In genomic region chr14:50935126-50936090, GRCh38 we compare ENCODE assay signal across 1 cellular context.
A peak's percentile ranks its signal among the peaks of the same experiment; 100 is the strongest.
TF ChIP-seq lines count a peak whose summit lies in the region.

No MANE protein-coding gene starts in this region.

TF ChIP-seq in HepG2, 621 proteins besides CTCF, POLR2A, EP300 and RAD21 (continued from another document and continues in another):
- TF ChIP-seq ELK4 (CRISPR knock-in tag; IDR thresholded peaks at IDR 0.05; ENCODE audit: borderline replicate concordance) (no peak), SNRNP70 (IDR thresholded peaks at IDR 0.05; ENCODE audit: low read depth, low read length) (no peak), BHLHE40 (IDR thresholded peaks at IDR 0.05; ENCODE audit: low read length) (no peak), RXRA (CRISPR knock-in tag; IDR thresholded peaks at IDR 0.05) (peak; percentile 96), ZFP82 (CRISPR knock-in tag; IDR thresholded peaks at IDR 0.05; ENCODE audit: borderline replicate concordance) (no peak), ZBTB42 (CRISPR knock-in tag; IDR thresholded peaks at IDR 0.05) (no peak), FOXK1 (CRISPR knock-in tag; IDR thresholded peaks at IDR 0.05; ENCODE audit: borderline replicate concordance, low read depth) (no peak; the same call in 1 of the 2 replicates), HIC2 (CRISPR knock-in tag; IDR thresholded peaks at IDR 0.05; ENCODE audit: low read depth) (peak; percentile 29; the same call in 1 of the 2 replicates), BATF2 (CRISPR knock-in tag; IDR thresholded peaks at IDR 0.05) (no peak), E2F1 (CRISPR knock-in tag; IDR thresholded peaks at IDR 0.05) (no peak), NFE2L1 (CRISPR knock-in tag; IDR thresholded peaks at IDR 0.05; ENCODE audit: borderline replicate concordance) (no peak), ZBTB20 (CRISPR knock-in tag; IDR thresholded peaks at IDR 0.05; ENCODE audit: borderline replicate concordance, low read depth) (no peak; the same call in 1 of the 2 replicates), NONO (IDR thresholded peaks at IDR 0.05) (no peak), NONO (CRISPR knock-in tag; conservative IDR thresholded peaks at IDR 0.05) (no peak), GABPA (IDR thresholded peaks at IDR 0.05; ENCODE audit: low read depth, low read length) (no peak), GABPA (CRISPR knock-in tag; IDR thresholded peaks at IDR 0.05; ENCODE audit: low read depth) (no peak), ZMAT3 (CRISPR knock-in tag; conservative IDR thresholded peaks at IDR 0.05) (no peak), ZNF431 (CRISPR knock-in tag; IDR thresholded peaks at IDR 0.05; ENCODE audit: borderline replicate concordance, low read depth) (no peak), ZNF891 (CRISPR knock-in tag; IDR thresholded peaks at IDR 0.05) (no peak), ZNF34 (CRISPR knock-in tag; IDR thresholded peaks at IDR 0.05; ENCODE audit: borderline replicate concordance) (no peak; the same call in 1 of the 2 replicates), FOSL1 (CRISPR knock-in tag; IDR thresholded peaks at IDR 0.05; ENCODE audit: borderline replicate concordance) (no peak), HOXA7 (CRISPR knock-in tag; IDR thresholded peaks at IDR 0.05) (no peak), SMARCE1 (IDR thresholded peaks at IDR 0.05; ENCODE audit: borderline replicate concordance) (no peak), ZFP41 (CRISPR knock-in tag; IDR thresholded peaks at IDR 0.05; ENCODE audit: borderline replicate concordance) (no peak), BRD4 (CRISPR knock-in tag; IDR thresholded peaks at IDR 0.05) (no peak), SP1 (IDR thresholded peaks at IDR 0.05) (no peak), SP1 (CRISPR knock-in tag; IDR thresholded peaks at IDR 0.05) (no peak), CENPT (CRISPR knock-in tag; IDR thresholded peaks at IDR 0.05; ENCODE audit: low read depth) (no peak), MYPOP (CRISPR knock-in tag; IDR thresholded peaks at IDR 0.05) (no peak), ZNF569 (CRISPR knock-in tag; IDR thresholded peaks at IDR 0.05; ENCODE audit: borderline replicate concordance) (no peak), PITX1 (CRISPR knock-in tag; IDR thresholded peaks at IDR 0.05) (peak; percentile 89), ZNF274 (CRISPR knock-in tag; IDR thresholded peaks at IDR 0.05) (no peak), PRDM10 (CRISPR knock-in tag; IDR thresholded peaks at IDR 0.05; ENCODE audit: low read depth) (no peak; the same call in 1 of the 2 replicates), SRSF1 (optimal IDR thresholded peaks at IDR 0.05; ENCODE audit: low read depth, low read length) (no peak), ZNF496 (CRISPR knock-in tag; IDR thresholded peaks at IDR 0.05; ENCODE audit: insufficient replicate concordance) (no peak), NFAT5 (CRISPR knock-in tag; IDR thresholded peaks at IDR 0.05) (no peak), IRF2 (CRISPR knock-in tag; IDR thresholded peaks at IDR 0.05) (peak; percentile 66; the same call in 1 of the 2 replicates), THAP8 (CRISPR knock-in tag; IDR thresholded peaks at IDR 0.05; ENCODE audit: borderline replicate concordance) (no peak), CENPBD1 (CRISPR knock-in tag; IDR thresholded peaks at IDR 0.05; ENCODE audit: borderline replicate concordance, low read depth) (no peak), ATF4 (CRISPR knock-in tag; IDR thresholded peaks at IDR 0.05) (no peak), HDAC2 (CRISPR knock-in tag; IDR thresholded peaks at IDR 0.05) (peak; percentile 78), ESRRA (CRISPR knock-in tag; IDR thresholded peaks at IDR 0.05; ENCODE audit: low read depth) (peak; percentile 94), SAP130 (CRISPR knock-in tag; IDR thresholded peaks at IDR 0.05; ENCODE audit: low read depth) (peak; percentile 85), ZNF740 (CRISPR knock-in tag; IDR thresholded peaks at IDR 0.05) (no peak), ZNF3 (CRISPR knock-in tag; IDR thresholded peaks at IDR 0.05) (no peak), ZFP36 (IDR thresholded peaks at IDR 0.05; ENCODE audit: borderline replicate concordance, low read depth, low read length, partially characterized antibody) (no peak), ZNF850 (CRISPR knock-in tag; conservative IDR thresholded peaks at IDR 0.05) (no peak), MLX (CRISPR knock-in tag; IDR thresholded peaks at IDR 0.05) (no peak), ZNF7 (CRISPR knock-in tag; IDR thresholded peaks at IDR 0.05) (no peak), SNAPC2 (CRISPR knock-in tag; IDR thresholded peaks at IDR 0.05) (no peak), HNRNPLL (IDR thresholded peaks at IDR 0.05; ENCODE audit: low read depth, low read length, poor library complexity, severe bottlenecking) (no peak)
